In genomic region chr11:10868375-10868774, GRCh38 we compare ENCODE assay signal across 18 cellular contexts. TPM values are rescaled to one million over a fixed set of nuclear protein-coding genes. Genes with fewer than 3 reads are reported as not detected.
DNase-seq lines count a peak whose midpoint lies in the region; ATAC-seq and TF ChIP-seq lines count a peak whose summit lies in the region.
"Had no signal": no experiment of that assay in that cellular context is flagged by ENCODE, and none has a peak within 500 bp of the region (broad histone marks: within the 10 kb centered on the region; RNA-seq: fewer than 3 reads in every experiment).

No MANE protein-coding gene starts in this region.

- ATAC-seq in left cardiac atrium (no peak), Panc1 (0 out of 2 replicates have a peak, but pooled peaks have one; percentile 18), HG03469 (IDR thresholded peaks at IDR 0.05; ENCODE audit: unreplicated experiment) (no peak)
- ATAC-seq: Right ventricle myocardium inferior had no signal

- TF ChIP-seq CTCF in left ventricle myocardium inferior (IDR thresholded peaks at IDR 0.05; ENCODE audit: borderline replicate concordance) (no peak), Panc1 (IDR thresholded peaks at IDR 0.05) (no peak), fibroblast of villous mesenchyme (IDR thresholded peaks at IDR 0.05; ENCODE audit: insufficient read depth, low read depth, low read length) (no peak)

- H3K27me3 ChIP-seq in left ventricle myocardium inferior (ENCODE audit: low read depth) (no peaks in the 10 kb centered on the region), Panc1 (ENCODE audit: control insufficient read depth, insufficient read depth, low read length) (no peaks in the 10 kb centered on the region)
- H3K27me3 ChIP-seq: MG63 had no signal

- no TSS peak for BruUV-seq in Panc1 (replicated peaks; lab: Mats Ljungman, UMichigan)

- H3K36me3 ChIP-seq in left ventricle myocardium inferior (peaks cover 12% of the 10 kb centered on the region), Panc1 (ENCODE audit: control insufficient read depth, insufficient read depth, low read length) (no peaks in the 10 kb centered on the region)
- H3K36me3 ChIP-seq: MG63 had no signal

- intact Hi-C loops in left ventricle myocardium inferior (cut with micrococcal nuclease) (no loop called here), left cardiac atrium (cut with DNase I) (no loop called here), Panc1 (cut with micrococcal nuclease; ENCODE audit: unreplicated experiment) (no loop called here)

- POLR2A ChIA-PET in Panc1 (lab: Charles Lee): no interaction called here
- POLR2A ChIA-PET in HEK293T (lab: Yijun Ruan, JAX): no interaction called here

- in situ Hi-C loops in Panc1 (cut with HindIII; ENCODE audit: low pct_unique_long_range_greater_than_20kb, low sequenced_read_pairs): no loop called here

- DNase-seq in left ventricle myocardium inferior: no peak
- no peak for DNase-seq in left cardiac atrium
- DNase-seq in Panc1 (ENCODE audit: low read depth, low spot score): no peak
- peak; percentile 66 for DNase-seq in fibroblast of villous mesenchyme (ENCODE audit: low read depth)
- no peak for DNase-seq in NCI-H345 (lab: John Stamatoyannopoulos, UW)
- DNase-seq in HEK293T (ENCODE audit: extremely low spot score): no peak
- no peak for DNase-seq in NCI-H82 treated with DMSO at 0.1 percent for 48 hours (lab: John Stamatoyannopoulos, UW; ENCODE audit: unreplicated experiment)
- DNase-seq: C1 segment of cervical spinal cord, DMS 273 treated with DMSO at 0.1 percent for 48 hours, GF-D8, Karpas-422, MG63, NCI-H1930, NCI-H2171 treated with DMSO at 0.1 percent for 48 hours, NCI-H510A, NCI-H82 had no signal

- CTCF ChIA-PET in Panc1 (lab: Charles Lee) (no interaction called here), HEK293T (lab: Yijun Ruan, JAX) (no interaction called here)

- peaks cover 20% of the 10 kb centered on the region for H3K9me3 ChIP-seq in left ventricle myocardium inferior (replicated peaks)
- H3K9me3 ChIP-seq in Panc1 (ENCODE audit: control insufficient read depth, insufficient read depth, low read depth, low read length): peaks cover 12% of the 10 kb centered on the region; the same call in 1 of the 2 replicates

- H3K4me1 ChIP-seq in left ventricle myocardium inferior (peaks cover 46% of the 10 kb centered on the region), Panc1 (ENCODE audit: control insufficient read depth, insufficient read depth, low read length) (peaks cover 29% of the 10 kb centered on the region)

- H3K4me3 ChIP-seq in left ventricle myocardium inferior (no peak overlapping the region), Panc1 (ENCODE audit: low read depth in 2 of 2, low read length in 2 of 2) (no peak overlapping the region), fibroblast of villous mesenchyme (ENCODE audit: low read depth, low read length) (no peak overlapping the region)
- H3K4me3 ChIP-seq: MG63 had no signal

- H3K27ac ChIP-seq in left ventricle myocardium inferior (replicated peaks): peak overlapping the region; percentile 67
- H3K27ac ChIP-seq in Panc1 (ENCODE audit: low read length): peak overlapping the region; percentile 55

TF ChIP-seq in HEK293T, 16 proteins besides CTCF, POLR2A, EP300 and RAD21:
- TF ChIP-seq FOXK2 (IDR thresholded peaks at IDR 0.05): no peak
- no peak for TF ChIP-seq TARDBP (IDR thresholded peaks at IDR 0.05)
- TF ChIP-seq HDGF (IDR thresholded peaks at IDR 0.05; ENCODE audit: borderline replicate concordance): no peak
- no peak for TF ChIP-seq ARNT (IDR thresholded peaks at IDR 0.05)
- TF ChIP-seq BHLHE40 (IDR thresholded peaks at IDR 0.05; ENCODE audit: borderline replicate concordance): no peak
- no peak for TF ChIP-seq L3MBTL2 (conservative IDR thresholded peaks at IDR 0.05)
- no peak for TF ChIP-seq SUZ12 (IDR thresholded peaks at IDR 0.05)
- TF ChIP-seq PKNOX1 (IDR thresholded peaks at IDR 0.05): no peak
- TF ChIP-seq SP1 (IDR thresholded peaks at IDR 0.05): no peak
- TF ChIP-seq CTBP1 (IDR thresholded peaks at IDR 0.05; ENCODE audit: borderline replicate concordance): no peak
- no peak for TF ChIP-seq ZNF384 (IDR thresholded peaks at IDR 0.05)
- TF ChIP-seq FOXA1 (IDR thresholded peaks at IDR 0.05): no peak
- TF ChIP-seq FOXM1 (IDR thresholded peaks at IDR 0.05; ENCODE audit: borderline replicate concordance): no peak
- TF ChIP-seq NFRKB (IDR thresholded peaks at IDR 0.05): no peak
- no peak for TF ChIP-seq LEF1 (IDR thresholded peaks at IDR 0.05; ENCODE audit: borderline replicate concordance)
- TF ChIP-seq ELF4 (IDR thresholded peaks at IDR 0.05): no peak

RNA-seq across cellular contexts. Expression of gene ZBED5, which starts 10.5 kb away (rescaled TPM):
- 41.6 TPM for total RNA-seq in left ventricle myocardium inferior
- total RNA-seq in left cardiac atrium: 10 to 100 TPM; 36.6 to 39.9 TPM
- 114 TPM for total RNA-seq in Panc1 (2021; ENCODE audit: unreplicated experiment)
- polyA plus RNA-seq in Panc1 (2012; ENCODE audit: insufficient read length): 59.1 TPM
- total RNA-seq in fibroblast of villous mesenchyme: 22.5 and 31.1 TPM in 2 replicates

RNA-seq across cellular contexts. Expression of gene EIF4G2, which starts 59.6 kb away (rescaled TPM):
- total RNA-seq in left ventricle myocardium inferior (760 TPM), left cardiac atrium (100 to 1,000 TPM; 665 to 793 TPM), Panc1 (2021; ENCODE audit: unreplicated experiment) (2,422 TPM), fibroblast of villous mesenchyme (898 and 1,093 TPM in 2 replicates)
- polyA plus RNA-seq in Panc1 (2012; ENCODE audit: insufficient read length): 1,612 TPM
